In the genomic region with DNA sequence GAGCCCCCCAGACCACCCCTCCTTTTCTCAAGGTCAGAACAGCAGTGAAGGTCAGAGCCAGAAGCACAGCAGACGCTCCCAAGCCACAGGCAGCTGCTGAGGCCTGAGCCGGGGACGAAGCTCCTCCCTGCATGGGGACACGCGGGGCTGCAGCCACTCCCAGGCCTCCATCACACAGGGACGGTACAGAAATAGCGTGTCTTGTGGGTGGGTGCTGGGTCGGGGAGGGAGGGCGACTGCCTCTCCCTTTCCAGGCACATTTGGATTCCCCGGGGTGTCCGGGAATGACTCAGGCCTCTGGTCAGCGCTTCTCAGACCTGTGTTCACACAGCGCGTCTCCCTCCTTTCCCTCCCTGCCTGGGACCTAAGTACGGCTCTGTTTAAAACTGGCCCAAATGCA, we compare ENCODE assay signal across 8 cellular contexts. TPM values are rescaled to one million over a fixed set of nuclear protein-coding genes. Genes with fewer than 3 reads are reported as not detected.
DNase-seq lines count a peak whose midpoint lies in the region; ATAC-seq and TF ChIP-seq lines count a peak whose summit lies in the region.

No MANE protein-coding gene starts in this region.

- no peaks in the 10 kb centered on the region for H3K27me3 Mint-ChIP-seq in activated T-cell treated with anti-CD3 and anti-CD28 coated beads, Interleukin-2, amount 50 U/mL, for 24 hours
- no peaks in the 10 kb centered on the region for H3K27me3 Mint-ChIP-seq in activated CD4-positive, alpha-beta T cell treated with anti-CD3 and anti-CD28 coated beads, Interleukin-2, amount 10 ng/mL, durations not matched to agents 7 days and 5 days

- H3K4me1 Mint-ChIP-seq in activated T-cell treated with anti-CD3 and anti-CD28 coated beads, Interleukin-2, amount 50 U/mL, for 24 hours (ENCODE audit: low read depth), result peaks cover 65% of the 10 kb centered on the region
- peaks cover 40% of the 10 kb centered on the region for H3K4me1 Mint-ChIP-seq in activated CD4-positive, alpha-beta T cell treated with anti-CD3 and anti-CD28 coated beads, Interleukin-2, amount 10 ng/mL, durations not matched to agents 7 days and 5 days

- no peak overlapping the region for H3K27ac ChIP-seq in foreskin keratinocyte

- TF ChIP-seq CTCF in foreskin keratinocyte (conservative IDR thresholded peaks at IDR 0.05), result no peak

- peak overlapping the region; percentile 57 for H3K27ac Mint-ChIP-seq in activated T-cell treated with anti-CD3 and anti-CD28 coated beads, Interleukin-2, amount 50 U/mL, for 24 hours
- H3K27ac Mint-ChIP-seq in activated CD4-positive, alpha-beta T cell treated with anti-CD3 and anti-CD28 coated beads, Interleukin-2, amount 10 ng/mL, durations not matched to agents 7 days and 5 days, result no peak overlapping the region

- POLR2A ChIA-PET in activated CD4-positive, alpha-beta T cell treated with anti-CD3 and anti-CD28 coated beads, Interleukin-2, amount 10 ng/mL, durations not matched to agents 7 days and 5 days (lab: Charles Lee), result no interaction called here

- peak; percentile 28 for DNase-seq in activated T-cell treated with anti-CD3 and anti-CD28 coated beads, Interleukin-2, amount 50 U/mL, for 24 hours
- no peak for DNase-seq in activated T-cell treated with anti-CD3 and anti-CD28 coated beads, Interleukin-2, amount 50 U/mL, for 48 hours
- DNase-seq in SK-N-DZ (ENCODE audit: low spot score) (peak; percentile 70), foreskin keratinocyte (no peak), posterior cingulate gyrus (peak; percentile 34 to 96 (median 73)), T-helper 9 cell (no peak)
- DNase-seq in activated CD4-positive, alpha-beta T cell treated with anti-CD3 and anti-CD28 coated beads, Interleukin-2, amount 10 ng/mL, durations not matched to agents 7 days and 5 days, result no peak

- CTCF ChIA-PET in activated CD4-positive, alpha-beta T cell treated with anti-CD3 and anti-CD28 coated beads, Interleukin-2, amount 10 ng/mL, durations not matched to agents 7 days and 5 days (lab: Charles Lee), result interaction anchor here (0.9 kb wide), 1 partner anchor 11 kb away, joined by 5 read pairs; no protein-coding TSS in a partner anchor

- intact Hi-C loops in posterior cingulate gyrus (cut with DNase I), result no loop called here

- H3K36me3 Mint-ChIP-seq in activated T-cell treated with anti-CD3 and anti-CD28 coated beads, Interleukin-2, amount 50 U/mL, for 24 hours (ENCODE audit: low read depth), result peaks cover 41% of the 10 kb centered on the region
- H3K36me3 Mint-ChIP-seq in activated CD4-positive, alpha-beta T cell treated with anti-CD3 and anti-CD28 coated beads, Interleukin-2, amount 10 ng/mL, durations not matched to agents 7 days and 5 days (ENCODE audit: low read depth), result peaks cover 40% of the 10 kb centered on the region

- no peak overlapping the region for H3K4me3 Mint-ChIP-seq in activated T-cell treated with anti-CD3 and anti-CD28 coated beads, Interleukin-2, amount 50 U/mL, for 24 hours
- no peak overlapping the region for H3K4me3 Mint-ChIP-seq in activated CD4-positive, alpha-beta T cell treated with anti-CD3 and anti-CD28 coated beads, Interleukin-2, amount 10 ng/mL, durations not matched to agents 7 days and 5 days

- no peaks in the 10 kb centered on the region for H3K27me3 ChIP-seq in foreskin keratinocyte

- H3K9me3 Mint-ChIP-seq in activated T-cell treated with anti-CD3 and anti-CD28 coated beads, Interleukin-2, amount 50 U/mL, for 24 hours, result peaks cover under 1% of the 10 kb centered on the region
- peaks cover 9% of the 10 kb centered on the region for H3K9me3 Mint-ChIP-seq in activated CD4-positive, alpha-beta T cell treated with anti-CD3 and anti-CD28 coated beads, Interleukin-2, amount 10 ng/mL, durations not matched to agents 7 days and 5 days

- ATAC-seq in foreskin keratinocyte (peak; percentile 21), GM21390 (IDR thresholded peaks at IDR 0.05; ENCODE audit: unreplicated experiment) (no peak)

- H3K4me1 ChIP-seq in foreskin keratinocyte, result no peaks in the 10 kb centered on the region

RNA-seq across cellular contexts. Expression of a gene that starts 33.2 kb away (rescaled TPM):
- 14.5 and 15.7 TPM in 2 replicates for polyA plus RNA-seq in SK-N-DZ (2014; cell fraction: cytosol; rRNA removed)
- polyA plus RNA-seq in SK-N-DZ (2014; cell fraction: nucleus; rRNA removed), result 14.6 and 15.5 TPM in 2 replicates
- total RNA-seq in foreskin keratinocyte, result 7.7 and 9.2 TPM in 2 replicates
- polyA plus RNA-seq in foreskin keratinocyte, result 4.1 and 4.8 TPM in 2 replicates
- 100 to 1,000 TPM; 114 to 115 TPM for total RNA-seq in activated CD4-positive, alpha-beta T cell treated with anti-CD3 and anti-CD28 coated beads, Interleukin-2, amount 10 ng/mL, durations not matched to agents 7 days and 5 days

Comparison
In these comparisons a context has a peak if more than half of its experiments do, and no peak if none do; other contexts are left out.
1. DNase-seq: peak in activated T-cell treated with anti-CD3 and anti-CD28 coated beads, Interleukin-2, amount 50 U/mL, for 24 hours (single experiment), SK-N-DZ (single experiment) and posterior cingulate gyrus (10 of 10); none in activated T-cell treated with anti-CD3 and anti-CD28 coated beads, Interleukin-2, amount 50 U/mL, for 48 hours (0 of 2), foreskin keratinocyte (0 of 2), T-helper 9 cell (single experiment) and activated CD4-positive, alpha-beta T cell treated with anti-CD3 and anti-CD28 coated beads, Interleukin-2, amount 10 ng/mL, durations not matched to agents 7 days and 5 days (single experiment).
2. RNA of a gene that starts 33.2 kb away (total RNA-seq): 114 to 115 TPM in activated CD4-positive, alpha-beta T cell treated with anti-CD3 and anti-CD28 coated beads, Interleukin-2, amount 10 ng/mL, durations not matched to agents 7 days and 5 days; 7.7 to 9.2 TPM in foreskin keratinocyte; every median in the first group is over 10 times any median in the second.